ENCODE assay signal across 32 cellular contexts in genomic region chr7:14199336-14199735, GRCh38.
"Had no signal": no experiment of that assay in that cellular context is flagged by ENCODE, and none has a peak within 500 bp of the region (broad histone marks: within the 10 kb centered on the region; RNA-seq: fewer than 3 reads in every experiment).

No MANE protein-coding gene starts in this region.

- H3K36me3 ChIP-seq: adrenal gland, ascending aorta, brain microvascular endothelial cell, breast epithelium, cardiac muscle cell had no signal

- ATAC-seq: activated naive CD4-positive, alpha-beta T cell treated with anti-CD3 and anti-CD28 coated beads, Interleukin-2, amount 50 U/mL, for 72 hours; activated naive CD8-positive, alpha-beta T cell treated with anti-CD3 and anti-CD28 coated beads, Interleukin-2, amount 50 U/mL, for 24 hours; activated T-cell treated with anti-CD3 and anti-CD28 coated beads, Interleukin-2, amount 50 U/mL, for 4 hours; activated T-cell treated with anti-CD3 and anti-CD28 coated beads, Interleukin-2, amount 50 U/mL, for 72 hours; activated T-helper 17 cell treated with anti-CD3 and anti-CD28 coated beads, Interleukin-2, amount 50 U/mL, for 72 hours; body of pancreas had no signal

- DNase-seq: activated effector memory CD4-positive, alpha-beta T cell treated with anti-CD3 and anti-CD28 coated beads, Interleukin-2, amount 50 U/mL, for 16 hours; activated effector memory CD4-positive, alpha-beta T cell treated with Interleukin-2 at 50 U/mL for 16 hours; activated gamma-delta T cell; activated gamma-delta T cell treated with Interleukin-2 at 50 U/mL for 16 hours; activated naive CD4-positive, alpha-beta T cell; activated naive CD4-positive, alpha-beta T cell treated with anti-CD3 and anti-CD28 coated beads for 36 hours; activated naive CD4-positive, alpha-beta T cell treated with anti-CD3 and anti-CD28 coated beads, Interleukin-2, amount 10 ng/mL, durations not matched to agents 7 days and 5 days; activated naive CD4-positive, alpha-beta T cell treated with anti-CD3 and anti-CD28 coated beads, Interleukin-2, amount 50 U/mL, for 16 hours; activated naive CD4-positive, alpha-beta T cell treated with Interleukin-2 at 50 U/mL for 16 hours; activated naive CD8-positive, alpha-beta T cell treated with anti-CD3 and anti-CD28 coated beads for 36 hours; activated naive CD8-positive, alpha-beta T cell treated with anti-CD3 and anti-CD28 coated beads, Interleukin-2, amount 10 ng/mL, durations not matched to agents 7 days and 5 days; activated naive CD8-positive, alpha-beta T cell treated with anti-CD3 and anti-CD28 coated beads, Interleukin-2, amount 50 U/mL, for 24 hours; activated T-cell treated with anti-CD3 and anti-CD28 coated beads, Interleukin-2, amount 50 U/mL, for 1 hour; activated T-cell treated with anti-CD3 and anti-CD28 coated beads, Interleukin-2, amount 50 U/mL, for 24 hours; activated T-cell treated with anti-CD3 and anti-CD28 coated beads, Interleukin-2, amount 50 U/mL, for 4 hours; activated T-cell treated with anti-CD3 and anti-CD28 coated beads, Interleukin-2, amount 50 U/mL, for 48 hours; activated T-cell treated with anti-CD3 and anti-CD28 coated beads, Interleukin-2, amount 50 U/mL, for 72 hours; adrenal gland; amniotic stem cell; amygdala; anterior cingulate cortex; aorta; body of pancreas; brain microvascular endothelial cell; caudate nucleus; central memory CD4-positive, alpha-beta T cell; cerebellar nuclear complex had no signal

- H3K4me3 ChIP-seq: adrenal gland, ascending aorta, body of pancreas, breast epithelium, cardiac muscle cell had no signal

- H3K4me1 ChIP-seq: ascending aorta, body of pancreas, breast epithelium had no signal

- H3K9me3 ChIP-seq: adrenal gland, ascending aorta, body of pancreas, breast epithelium had no signal

- H3K27ac ChIP-seq: adrenal gland, ascending aorta, body of pancreas, brain microvascular endothelial cell, breast epithelium, cardiac muscle cell had no signal
